Comparison of ENCODE assay signal across 22 cellular contexts in genomic region chr21:14741237-14741636, GRCh38.
DNase-seq lines count a peak whose midpoint lies in the region; ATAC-seq, FAIRE-seq and TF ChIP-seq lines count a peak whose summit lies in the region.
"Had no signal": no experiment of that assay in that cellular context is flagged by ENCODE, and none has a peak within 500 bp of the region (broad histone marks: within the 10 kb centered on the region; RNA-seq: fewer than 3 reads in every experiment).

No MANE protein-coding gene starts in this region.

- TF ChIP-seq CTCF in body of pancreas (IDR thresholded peaks at IDR 0.05) (no peak), upper lobe of right lung (IDR thresholded peaks at IDR 0.05) (no peak)

- ATAC-seq in body of pancreas (peak; percentile 93), upper lobe of right lung (peak; percentile 84)
- ATAC-seq: T-helper 17 cell had no signal

- intact Hi-C loops in body of pancreas (cut with DNase I), result no loop called here
- intact Hi-C loops in upper lobe of right lung (cut with DNase I), result no loop called here

- no peak for TF ChIP-seq POLR2A in body of pancreas (IDR thresholded peaks at IDR 0.05)

- H3K4me1 ChIP-seq in body of pancreas (peaks cover 12% of the 10 kb centered on the region), upper lobe of right lung (no peaks in the 10 kb centered on the region)
- H3K4me1 ChIP-seq: tibial artery had no signal

- 83 to 94% methylated on average over 2 of the region's 2 CpGs for WGBS in body of pancreas, 2 donors

- H3K9me3 ChIP-seq in body of pancreas (no peaks in the 10 kb centered on the region), upper lobe of right lung (no peaks in the 10 kb centered on the region)
- H3K9me3 ChIP-seq: tibial artery had no signal

- DNase-seq in NCI-H748 (lab: John Stamatoyannopoulos, UW; ENCODE audit: unreplicated experiment) (peak; percentile 12), NCI-H748 treated with DMSO at 0.1 percent for 48 hours (lab: John Stamatoyannopoulos, UW) (no peak), body of pancreas (peak; percentile 23 to 49 (median 46)), upper lobe of right lung (no peak), H4 (ENCODE audit: low spot score) (no peak), GDM1 (lab: John Stamatoyannopoulos, UW) (no peak)
- no peak for DNase-seq in activated T-cell treated with anti-CD3 and anti-CD28 coated beads, Interleukin-2, amount 50 U/mL, for 48 hours
- DNase-seq: activated CD4-positive, alpha-beta T cell treated with anti-CD3 and anti-CD28 coated beads for 48 hours; activated naive CD4-positive, alpha-beta T cell treated with anti-CD3 and anti-CD28 coated beads, Interleukin-2, amount 10 ng/mL, durations not matched to agents 7 days and 5 days; caudate nucleus; DND-41; GOT3; naive B cell; NCI-H1694; occipital lobe; stimulated activated CD4-positive, alpha-beta T cell treated with anti-CD3 and anti-CD28 coated beads, Interleukin-4, amount 100 ng/mL, for 24 hours; T-helper 17 cell; tibial artery had no signal

- H3K27ac ChIP-seq in body of pancreas (peak overlapping the region in 1 of 4 donors; percentile 41), upper lobe of right lung (no peak overlapping the region)
- H3K27ac ChIP-seq: SK-N-MC, tibial artery had no signal

- no peaks in the 10 kb centered on the region for H3K27me3 ChIP-seq in body of pancreas
- no peaks in the 10 kb centered on the region for H3K27me3 ChIP-seq in upper lobe of right lung
- H3K27me3 ChIP-seq: tibial artery had no signal

- H3K36me3 ChIP-seq in body of pancreas (replicated peaks in 1 of 2; ENCODE audit: insufficient read depth in 1 of 2, low read depth in 2 of 2) (no peaks in the 10 kb centered on the region), upper lobe of right lung (no peaks in the 10 kb centered on the region)
- H3K36me3 ChIP-seq: tibial artery had no signal

- H3K4me3 ChIP-seq in body of pancreas (no peak overlapping the region), upper lobe of right lung (no peak overlapping the region)
- H3K4me3 ChIP-seq: SK-N-MC, smooth muscle cell, tibial artery had no signal

- FAIRE-seq in islet of Langerhans (lab: Jason Lieb, UNC), result peak; percentile 65
- FAIRE-seq: endothelial cell of umbilical vein had no signal

Comparison
In these comparisons a context has a peak if more than half of its experiments do, and no peak if none do; other contexts are left out.
1. DNase-seq: peak in NCI-H748 (single experiment) and body of pancreas (4 of 4); none in NCI-H748 treated with DMSO at 0.1 percent for 48 hours (single experiment), upper lobe of right lung (single experiment), H4 (single experiment), activated T-cell treated with anti-CD3 and anti-CD28 coated beads, Interleukin-2, amount 50 U/mL, for 48 hours (0 of 2) and GDM1 (single experiment).